In genomic region chr15:40471105-40471777, GRCh38 we compare ENCODE assay signal across 7 cellular contexts. TPM values are rescaled to one million over a fixed set of nuclear protein-coding genes. Genes with fewer than 3 reads are reported as not detected.
DNase-seq lines count a peak whose midpoint lies in the region; ATAC-seq and TF ChIP-seq lines count a peak whose summit lies in the region.

No MANE protein-coding gene starts in this region.

- H3K27ac ChIP-seq in SK-N-MC (no peak overlapping the region), colonic mucosa (peak overlapping the region; percentile 67), upper lobe of left lung (peak overlapping the region; percentile 86 to 93 (median 90))

- no peaks in the 10 kb centered on the region for H3K4me1 ChIP-seq in colonic mucosa
- H3K4me1 ChIP-seq in upper lobe of left lung, result peaks cover 10 to 24% (median 14%) of the 10 kb centered on the region in 4 donors

- DNase-seq in SK-N-MC (ENCODE audit: low read depth, low spot score), result no peak
- DNase-seq in colonic mucosa, result peak; percentile 26
- DNase-seq in memory B cell (ENCODE audit: low spot score in 2 of 2), result peak; percentile 6 to 40
- peak; percentile 39 to 88 for DNase-seq in upper lobe of left lung
- DNase-seq in GM19240 (ENCODE audit: insufficient read length, low spot score), result no peak

- H3K4me3 Mint-ChIP-seq in memory B cell, result peak overlapping the region; percentile 84

- H3K36me3 Mint-ChIP-seq in memory B cell, result peaks cover 2% of the 10 kb centered on the region

- TF ChIP-seq CTCF in colonic mucosa (IDR thresholded peaks at IDR 0.05), result no peak
- no peak for TF ChIP-seq CTCF in upper lobe of left lung (IDR thresholded peaks at IDR 0.05)

- no peaks in the 10 kb centered on the region for H3K27me3 ChIP-seq in colonic mucosa
- no peaks in the 10 kb centered on the region for H3K27me3 ChIP-seq in upper lobe of left lung

- H3K27me3 Mint-ChIP-seq in memory B cell, result no peaks in the 10 kb centered on the region

- H3K9me3 ChIP-seq in SK-N-MC (ENCODE audit: low read depth, low read length), result no peaks in the 10 kb centered on the region
- H3K9me3 ChIP-seq in colonic mucosa, result no peaks in the 10 kb centered on the region
- no peaks in the 10 kb centered on the region for H3K9me3 ChIP-seq in upper lobe of left lung

- peak overlapping the region; percentile 75 for H3K27ac Mint-ChIP-seq in memory B cell

- peak in 1 of 4 donors; percentile 46 for TF ChIP-seq POLR2A in upper lobe of left lung (IDR thresholded peaks at IDR 0.05)

- H3K4me3 ChIP-seq in SK-N-MC, result peak overlapping the region; percentile 70
- peak overlapping the region; percentile 87 for H3K4me3 ChIP-seq in colonic mucosa
- peak overlapping the region; percentile 75 to 94 (median 78) for H3K4me3 ChIP-seq in upper lobe of left lung

- H3K4me1 Mint-ChIP-seq in memory B cell, result peaks cover 11% of the 10 kb centered on the region

- peak; percentile 43 for ATAC-seq in GM18498 (IDR thresholded peaks at IDR 0.05; ENCODE audit: unreplicated experiment)
- ATAC-seq in HG02678 (IDR thresholded peaks at IDR 0.05; ENCODE audit: unreplicated experiment), result peak; percentile 40
- peak; percentile 35 for ATAC-seq in memory B cell (ENCODE audit: low read depth)
- peak in 1 of 2 donors; percentile 61 for ATAC-seq in upper lobe of left lung (ENCODE audit: low FRiP score in 2 of 2)

- 1% methylated on average over 14 of the region's 58 CpGs; no CpG with 5 or more reads in 1 of the 2 donors for WGBS in upper lobe of left lung, 2 donors

- H3K36me3 ChIP-seq in SK-N-MC (ENCODE audit: insufficient read depth, low read length) (no peaks in the 10 kb centered on the region; the same call in 1 of the 2 replicates), colonic mucosa (no peaks in the 10 kb centered on the region), upper lobe of left lung (peaks cover 0 to 7% (median 5%) of the 10 kb centered on the region in 4 donors)

- no peak for TF ChIP-seq EP300 in upper lobe of left lung (IDR thresholded peaks at IDR 0.05)

- H3K9ac ChIP-seq in SK-N-MC (ENCODE audit: insufficient read length) (peak overlapping the region; percentile 69), colonic mucosa (ENCODE audit: low read depth in 2 of 2, low read length in 2 of 2) (peak overlapping the region; percentile 84 to 93)

- intact Hi-C loops in colonic mucosa (cut with DNase I), result no loop called here

- no peaks in the 10 kb centered on the region for H3K9me3 Mint-ChIP-seq in memory B cell

RNA-seq across cellular contexts. Expression of gene CHST14, which starts 0.5 kb away (rescaled TPM):
- total RNA-seq in colonic mucosa (1 to 10 TPM; 3.9 to 4.5 TPM), upper lobe of left lung (10 to 100 TPM in 5 of 6 donors, 1 to 10 TPM in 1; 3.1 to 20.6 (median 14.6) TPM)

RNA-seq across cellular contexts. Expression of gene BAHD1, which starts 30.5 kb away (rescaled TPM):
- total RNA-seq in colonic mucosa (10 to 100 TPM; 25.3 to 26.3 TPM), upper lobe of left lung (10 to 100 TPM; 21.0 to 36.9 (median 28.5) TPM)

Comparison
In these comparisons a context has a peak if more than half of its experiments do, and no peak if none do; other contexts are left out.
1. DNase-seq: peak in colonic mucosa (single experiment), memory B cell (2 of 2) and upper lobe of left lung (2 of 2); none in SK-N-MC (single experiment) and GM19240 (single experiment).
2. Peak in every context shown above with its lines, with median percentiles within 50 percentile points of each other: H3K4me3 ChIP-seq.